Comparison of ENCODE assay signal across 25 cellular contexts in genomic region chr18:8856187-8856586, GRCh38.
"Had no signal": no experiment of that assay in that cellular context is flagged by ENCODE, and none has a peak within 500 bp of the region (broad histone marks: within the 10 kb centered on the region; RNA-seq: fewer than 3 reads in every experiment).

No MANE protein-coding gene starts in this region.

- H3K4me3 ChIP-seq: colonic mucosa, dorsolateral prefrontal cortex, neural progenitor cell, transverse colon had no signal

- H3K4me1 ChIP-seq: colonic mucosa, testis, transverse colon had no signal

- ATAC-seq: activated CD4-positive, CD25-positive, alpha-beta regulatory T cell treated with anti-CD3 and anti-CD28 coated beads, Interleukin-2, amount 50 U/mL, for 24 hours; activated T-helper 17 cell treated with anti-CD3 and anti-CD28 coated beads, Interleukin-2, amount 50 U/mL, for 72 hours; naive thymus-derived CD8-positive, alpha-beta T cell; stimulated activated naive CD8-positive, alpha-beta T cell treated with anti-CD3 and anti-CD28 coated beads, Interleukin-15, Interleukin-2, amounts not matched to agents 100 U/mL and 50 U/mL, for 24 hours; T-helper 17 cell had no signal

- H3K9me3 ChIP-seq: colonic mucosa, testis, transverse colon had no signal

- H3K9me3 Mint-ChIP-seq: activated naive CD4-positive, alpha-beta T cell treated with anti-CD3 and anti-CD28 coated beads, Interleukin-2, amount 50 U/mL, for 24 hours; activated T-cell treated with anti-CD3 and anti-CD28 coated beads, Interleukin-2, amount 50 U/mL, for 24 hours; immature natural killer cell; memory B cell; naive thymus-derived CD8-positive, alpha-beta T cell; neural progenitor cell had no signal

- H3K27me3 ChIP-seq: colonic mucosa, dorsolateral prefrontal cortex, neural progenitor cell, testis, transverse colon had no signal

- H3K4me3 Mint-ChIP-seq: activated naive CD4-positive, alpha-beta T cell treated with anti-CD3 and anti-CD28 coated beads, Interleukin-2, amount 50 U/mL, for 24 hours; activated T-cell treated with anti-CD3 and anti-CD28 coated beads, Interleukin-2, amount 50 U/mL, for 24 hours; activated T-helper 17 cell treated with anti-CD3 and anti-CD28 coated beads, Interleukin-2, amount 50 U/mL, for 72 hours; immature natural killer cell; memory B cell; naive thymus-derived CD8-positive, alpha-beta T cell; neural progenitor cell; T-helper 17 cell had no signal

- H3K36me3 ChIP-seq: colonic mucosa, neural progenitor cell, transverse colon, WERI-Rb-1 had no signal

- H3K27ac Mint-ChIP-seq: activated naive CD4-positive, alpha-beta T cell treated with anti-CD3 and anti-CD28 coated beads, Interleukin-2, amount 50 U/mL, for 24 hours; activated T-cell treated with anti-CD3 and anti-CD28 coated beads, Interleukin-2, amount 50 U/mL, for 24 hours; activated T-helper 17 cell treated with anti-CD3 and anti-CD28 coated beads, Interleukin-2, amount 50 U/mL, for 72 hours; immature natural killer cell; memory B cell; neural progenitor cell; T-helper 17 cell had no signal

- H3K4me2 ChIP-seq: neural progenitor cell had no signal

- H3K4me1 Mint-ChIP-seq: activated naive CD4-positive, alpha-beta T cell treated with anti-CD3 and anti-CD28 coated beads, Interleukin-2, amount 50 U/mL, for 24 hours; activated T-helper 17 cell treated with anti-CD3 and anti-CD28 coated beads, Interleukin-2, amount 50 U/mL, for 72 hours; immature natural killer cell had no signal

- DNase-seq: activated CD4-positive, alpha-beta T cell treated with anti-CD3 and anti-CD28 coated beads for 48 hours; activated CD4-positive, alpha-beta T cell treated with anti-CD3 and anti-CD28 coated beads, Interleukin-2, amount 50 U/mL, for 48 hours; activated CD8-positive, alpha-beta memory T cell treated with anti-CD3 and anti-CD28 coated beads, Interleukin-2, amount 50 U/mL, for 48 hours; activated T-cell treated with anti-CD3 and anti-CD28 coated beads, Interleukin-2, amount 50 U/mL, for 24 hours; cerebellar nuclear complex; colonic mucosa; dorsolateral prefrontal cortex; effector memory CD4-positive, alpha-beta T cell; head of caudate nucleus; hippocampal formation; immature natural killer cell; naive thymus-derived CD8-positive, alpha-beta T cell; right cardiac atrium; stimulated activated CD4-positive, alpha-beta T cell treated with anti-CD3 and anti-CD28 coated beads, Interleukin-2, amount 100 ng/mL, for 48 hours; stimulated activated naive CD8-positive, alpha-beta T cell treated with anti-CD3 and anti-CD28 coated beads, Interleukin-15, Interleukin-2, amounts not matched to agents 100 U/mL and 50 U/mL, for 24 hours; T-helper 17 cell; T1000; transverse colon; WERI-Rb-1 had no signal

- H3K9ac ChIP-seq: neural progenitor cell had no signal

- H3K36me3 Mint-ChIP-seq: activated naive CD4-positive, alpha-beta T cell treated with anti-CD3 and anti-CD28 coated beads, Interleukin-2, amount 50 U/mL, for 24 hours; immature natural killer cell; memory B cell; naive thymus-derived CD8-positive, alpha-beta T cell; neural progenitor cell had no signal

- H3K27ac ChIP-seq: colonic mucosa, dorsolateral prefrontal cortex, neural progenitor cell, testis, transverse colon, WERI-Rb-1 had no signal
